Comparison of ENCODE assay signal across 19 cellular contexts in the genomic region with DNA sequence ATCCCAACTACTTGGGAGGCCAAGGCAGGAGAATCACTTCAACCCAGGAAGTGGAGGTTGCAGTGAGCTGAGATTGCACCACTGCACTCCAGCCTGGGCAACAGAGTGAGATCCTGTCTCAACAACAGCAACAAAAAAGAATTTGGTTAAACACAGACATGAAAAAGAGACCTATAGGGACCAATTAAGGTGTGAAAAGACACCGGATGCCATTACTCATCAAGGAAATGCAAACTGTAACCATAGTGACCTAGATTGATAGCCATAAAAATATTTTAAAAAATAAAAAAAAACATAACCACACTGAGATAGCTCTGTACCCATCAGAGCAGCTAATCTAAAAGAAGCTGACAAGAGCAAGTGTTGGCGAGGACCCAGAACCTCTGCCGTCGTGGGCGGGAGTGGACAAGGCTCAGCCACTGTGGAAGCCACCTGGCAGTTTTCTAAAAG. TPM values are rescaled to one million over a fixed set of nuclear protein-coding genes. Genes with fewer than 3 reads are reported as not detected.
A peak's percentile ranks its signal among the peaks of the same experiment; 100 is the strongest.
DNase-seq lines count a peak whose midpoint lies in the region; ATAC-seq, FAIRE-seq and TF ChIP-seq lines count a peak whose summit lies in the region.
"Had no signal": no experiment of that assay in that cellular context is flagged by ENCODE, and none has a peak within 500 bp of the region (broad histone marks: within the 10 kb centered on the region; RNA-seq: fewer than 3 reads in every experiment).

No MANE protein-coding gene starts in this region.

- DNase-seq in HFFc6 (no peak), osteoblast (ENCODE audit: insufficient read length, low spot score, missing footprints) (peak; percentile 78), amygdala (lab: John Stamatoyannopoulos, UW) (no peak), GM19239 (ENCODE audit: insufficient read length, low spot score) (no peak), activated gamma-delta T cell (lab: John Stamatoyannopoulos, UW) (no peak)
- no peak for DNase-seq in activated naive CD8-positive, alpha-beta T cell treated with anti-CD3 and anti-CD28 coated beads, Interleukin-2, amount 10 ng/mL, durations not matched to agents 7 days and 5 days
- DNase-seq: activated effector memory CD4-positive, alpha-beta T cell treated with anti-CD3 and anti-CD28 coated beads, Interleukin-2, amount 50 U/mL, for 16 hours; EL; foreskin melanocyte; mesenchymal stem cell; NCI-H1930; NCI-H510A treated with DMSO at 0.1 percent for 48 hours; occipital lobe; PC-3 had no signal

- H3K27me3 ChIP-seq in BLaER1 treated with 17β-estradiol and CSF1 and Interleukin-3, amounts not matched to agents 10 nM and 100 nM = no peaks in the 10 kb centered on the region
- H3K27me3 ChIP-seq in osteoblast (ENCODE audit: insufficient read depth, low read length) = no peaks in the 10 kb centered on the region
- H3K27me3 ChIP-seq: cardiac muscle cell had no signal

- peak overlapping the region; percentile 86 to 99 (median 96) for H3K4me2 ChIP-seq in BLaER1 treated with 17β-estradiol and CSF1 and Interleukin-3, amounts not matched to agents 10 nM and 100 nM
- H3K4me2 ChIP-seq in osteoblast (ENCODE audit: insufficient read depth, low read length) = no peak overlapping the region

- TF ChIP-seq CTCF in HFFc6 (IDR thresholded peaks at IDR 0.05) (no peak), osteoblast (IDR thresholded peaks at IDR 0.05; ENCODE audit: extremely low read depth, low read depth, low read length) (no peak)

- POLR2A ChIA-PET in activated naive CD8-positive, alpha-beta T cell treated with anti-CD3 and anti-CD28 coated beads, Interleukin-2, amount 10 ng/mL, durations not matched to agents 7 days and 5 days (lab: Charles Lee) = no interaction called here

- H3K9me3 Mint-ChIP-seq in HFFc6 = no peaks in the 10 kb centered on the region
- no peaks in the 10 kb centered on the region for H3K9me3 Mint-ChIP-seq in activated naive CD8-positive, alpha-beta T cell treated with anti-CD3 and anti-CD28 coated beads, Interleukin-2, amount 10 ng/mL, durations not matched to agents 7 days and 5 days

- no peak for ATAC-seq in activated naive CD8-positive, alpha-beta T cell treated with anti-CD3 and anti-CD28 coated beads, Interleukin-2, amount 10 ng/mL, durations not matched to agents 7 days and 5 days (ENCODE audit: low read depth)
- no peak for ATAC-seq in GM19324 (IDR thresholded peaks at IDR 0.05; ENCODE audit: low FRiP score, unreplicated experiment)
- ATAC-seq: PC-3 had no signal

- peaks cover 13 to 72% (median 40%) of the 10 kb centered on the region in 11 experiments; a peak in 21 of 22 replicates for H3K36me3 ChIP-seq in BLaER1 treated with 17β-estradiol and CSF1 and Interleukin-3, amounts not matched to agents 10 nM and 100 nM
- H3K36me3 ChIP-seq in osteoblast (ENCODE audit: insufficient read depth, low read length) = peaks cover 10% of the 10 kb centered on the region
- H3K36me3 ChIP-seq: cardiac muscle cell had no signal

- H4K20me1 ChIP-seq in BLaER1 treated with 17β-estradiol and CSF1 and Interleukin-3, amounts not matched to agents 10 nM and 100 nM = peaks cover 1 to 55% (median 20%) of the 10 kb centered on the region in 11 experiments; a peak in 14 of 22 replicates
- H4K20me1 ChIP-seq in osteoblast (ENCODE audit: insufficient read depth, low read length) = peaks cover 59% of the 10 kb centered on the region

- H2AFZ ChIP-seq in osteoblast (ENCODE audit: low read length) = no peak overlapping the region

- H3K27me3 Mint-ChIP-seq in HFFc6 (ENCODE audit: insufficient read depth) = peaks cover 1% of the 10 kb centered on the region; the same call in 1 of the 2 replicates
- no peaks in the 10 kb centered on the region for H3K27me3 Mint-ChIP-seq in activated naive CD8-positive, alpha-beta T cell treated with anti-CD3 and anti-CD28 coated beads, Interleukin-2, amount 10 ng/mL, durations not matched to agents 7 days and 5 days

- FAIRE-seq in GM19239 (lab: Jason Lieb, UNC) = no peak
- FAIRE-seq: endometrium had no signal

- peak overlapping the region in 4 of 11 experiments; percentile 48 to 86 (median 56); a peak in 5 of 22 replicates for H3K9ac ChIP-seq in BLaER1 treated with 17β-estradiol and CSF1 and Interleukin-3, amounts not matched to agents 10 nM and 100 nM

- peaks cover 91% of the 10 kb centered on the region for H3K79me2 ChIP-seq in osteoblast (ENCODE audit: insufficient read depth, low read length)

- H3K27ac ChIP-seq in BLaER1 treated with 17β-estradiol and CSF1 and Interleukin-3, amounts not matched to agents 10 nM and 100 nM = peak overlapping the region; percentile 22 to 99 (median 98); a peak in 21 of 22 replicates
- no peak overlapping the region for H3K27ac ChIP-seq in osteoblast (ENCODE audit: low read depth, low read length)
- H3K27ac ChIP-seq: cardiac muscle cell had no signal

- peak overlapping the region; percentile 62; the same call in 1 of the 2 replicates for H3K27ac Mint-ChIP-seq in HFFc6
- H3K27ac Mint-ChIP-seq in activated naive CD8-positive, alpha-beta T cell treated with anti-CD3 and anti-CD28 coated beads, Interleukin-2, amount 10 ng/mL, durations not matched to agents 7 days and 5 days = peak overlapping the region; percentile 32

- peaks cover 46% of the 10 kb centered on the region for H3K4me1 Mint-ChIP-seq in HFFc6 (ENCODE audit: low read depth)
- peaks cover 48% of the 10 kb centered on the region for H3K4me1 Mint-ChIP-seq in activated naive CD8-positive, alpha-beta T cell treated with anti-CD3 and anti-CD28 coated beads, Interleukin-2, amount 10 ng/mL, durations not matched to agents 7 days and 5 days

- peaks cover 56 to 100% (median 72%) of the 10 kb centered on the region in 10 experiments for H3K4me1 ChIP-seq in BLaER1 treated with 17β-estradiol and CSF1 and Interleukin-3, amounts not matched to agents 10 nM and 100 nM
- peaks cover 17% of the 10 kb centered on the region for H3K4me1 ChIP-seq in osteoblast (ENCODE audit: insufficient read depth, low read length)

- peak overlapping the region in 1 of 10 experiments; percentile 2; a peak in 2 of 20 replicates for H3K4me3 ChIP-seq in BLaER1 treated with 17β-estradiol and CSF1 and Interleukin-3, amounts not matched to agents 10 nM and 100 nM
- H3K4me3 ChIP-seq in osteoblast (ENCODE audit: insufficient read depth, low read length) = no peak overlapping the region
- H3K4me3 ChIP-seq: cardiac muscle cell, skin epidermis had no signal

- H3K36me3 Mint-ChIP-seq in HFFc6 (ENCODE audit: low read depth) = 0 out of 2 replicates have a peak, but pooled peaks cover 5% of the 10 kb centered on the region
- peaks cover 2% of the 10 kb centered on the region for H3K36me3 Mint-ChIP-seq in activated naive CD8-positive, alpha-beta T cell treated with anti-CD3 and anti-CD28 coated beads, Interleukin-2, amount 10 ng/mL, durations not matched to agents 7 days and 5 days

- H3K9me3 ChIP-seq in BLaER1 treated with 17β-estradiol and CSF1 and Interleukin-3, amounts not matched to agents 10 nM and 100 nM (replicated peaks in 1 of 11) = peaks cover 0 to 16% (median 0%) of the 10 kb centered on the region in 11 experiments; a peak in 7 of 22 replicates
- no peaks in the 10 kb centered on the region for H3K9me3 ChIP-seq in osteoblast (ENCODE audit: low read depth, low read length)

- no peak overlapping the region for H3K4me3 Mint-ChIP-seq in HFFc6
- no peak overlapping the region for H3K4me3 Mint-ChIP-seq in activated naive CD8-positive, alpha-beta T cell treated with anti-CD3 and anti-CD28 coated beads, Interleukin-2, amount 10 ng/mL, durations not matched to agents 7 days and 5 days

RNA-seq across cellular contexts. Expression of gene ISYNA1, which starts 37.1 kb away (rescaled TPM):
- total RNA-seq in HFFc6 (2021; fragmentation: NEBNext Ultra II Directional; extraction: Animal tissue kit (Norgen Biotek cat#: 25700)) = 1 to 10 TPM; 2.3 to 3.7 (median 3.2) TPM
- total RNA-seq in activated naive CD8-positive, alpha-beta T cell treated with anti-CD3 and anti-CD28 coated beads, Interleukin-2, amount 10 ng/mL, durations not matched to agents 7 days and 5 days = 10 to 100 TPM; 39.6 to 43.4 TPM
- 7.7 and 8.0 TPM in 2 replicates for total RNA-seq in osteoblast

RNA-seq across cellular contexts. Expression of gene ELL, which starts 46.8 kb away (rescaled TPM):
- total RNA-seq in HFFc6 (2021; fragmentation: NEBNext Ultra II Directional; extraction: Animal tissue kit (Norgen Biotek cat#: 25700)) = 10 to 100 TPM; 15.7 to 17.8 (median 16.4) TPM
- total RNA-seq in activated naive CD8-positive, alpha-beta T cell treated with anti-CD3 and anti-CD28 coated beads, Interleukin-2, amount 10 ng/mL, durations not matched to agents 7 days and 5 days = 10 to 100 TPM; 28.5 to 31.2 TPM
- 17.1 and 18.5 TPM in 2 replicates for total RNA-seq in osteoblast

RNA-seq across cellular contexts. Expression of gene SSBP4, which starts 55.8 kb away (rescaled TPM):
- total RNA-seq in HFFc6 (2021; fragmentation: NEBNext Ultra II Directional; extraction: Animal tissue kit (Norgen Biotek cat#: 25700)) = 10 to 100 TPM; 76.4 to 84.3 (median 80.4) TPM
- 100 to 1,000 TPM; 152 to 158 TPM for total RNA-seq in activated naive CD8-positive, alpha-beta T cell treated with anti-CD3 and anti-CD28 coated beads, Interleukin-2, amount 10 ng/mL, durations not matched to agents 7 days and 5 days
- 77.8 and 90.8 TPM in 2 replicates for total RNA-seq in osteoblast
